In genomic region chr4:1683371-1683902, GRCh38 we compare ENCODE assay signal across 7 cellular contexts. TPM values are rescaled to one million over a fixed set of nuclear protein-coding genes. Genes with fewer than 3 reads are reported as not detected.
DNase-seq lines count a peak whose midpoint lies in the region; ATAC-seq and TF ChIP-seq lines count a peak whose summit lies in the region.

No MANE protein-coding gene starts in this region.

- no peaks in the 10 kb centered on the region for H3K36me3 ChIP-seq in GM06990 (ENCODE audit: control insufficient read depth, insufficient read depth, low read length)
- no peaks in the 10 kb centered on the region for H3K36me3 ChIP-seq in endocrine pancreas (ENCODE audit: control insufficient read depth, insufficient read depth, low read length)
- H3K36me3 ChIP-seq in thyroid gland, result no peaks in the 10 kb centered on the region

- H3K27me3 ChIP-seq in GM06990 (replicated peaks; ENCODE audit: control insufficient read depth, insufficient read depth, low read length) (no peaks in the 10 kb centered on the region), endocrine pancreas (ENCODE audit: control insufficient read depth, insufficient read depth, low read length) (no peaks in the 10 kb centered on the region), mononuclear cell (ENCODE audit: insufficient read depth, low read length) (no peaks in the 10 kb centered on the region), thyroid gland (no peaks in the 10 kb centered on the region)

- peak overlapping the region; percentile 61 to 92 (median 84) for H3K27ac ChIP-seq in thyroid gland

- peak overlapping the region; percentile 54 for H3K4me3 ChIP-seq in GM06990 (replicated peaks; ENCODE audit: low read depth, low read length)
- H3K4me3 ChIP-seq in endocrine pancreas (ENCODE audit: control insufficient read depth, insufficient read depth, low read length), result peak overlapping the region; percentile 67
- H3K4me3 ChIP-seq in mononuclear cell (ENCODE audit: low read length), result peak overlapping the region; percentile 49
- peak overlapping the region in 2 of 3 donors; percentile 43 to 74 for H3K4me3 ChIP-seq in thyroid gland (replicated peaks in 1 of 3)

- intact Hi-C loops in thyroid gland (cut with DNase I), result no loop called here

- no peaks in the 10 kb centered on the region for H3K9me3 Mint-ChIP-seq in T-helper 2 cell treated with Interferon-gamma antibody and Interleukin-4, amounts not matched to agents 5 μg/mL and 100 μg/mL, for 36 hours

- H3K4me1 Mint-ChIP-seq in T-helper 2 cell treated with Interferon-gamma antibody and Interleukin-4, amounts not matched to agents 5 μg/mL and 100 μg/mL, for 36 hours (ENCODE audit: low read depth), result peaks cover 11% of the 10 kb centered on the region

- peak overlapping the region; percentile 60 for H3K9ac ChIP-seq in endocrine pancreas (ENCODE audit: control insufficient read depth, insufficient read depth, low read length)

- no peak for DNase-seq in GM06990 (ENCODE audit: extremely low read depth, insufficient read length)
- no peak for DNase-seq in T-helper 2 cell treated with Interferon-gamma antibody and Interleukin-4, amounts not matched to agents 5 μg/mL and 100 μg/mL, for 36 hours (ENCODE audit: low spot score)
- peak; percentile 75 to 78 for DNase-seq in thyroid gland
- DNase-seq in SKM-1 treated with dmso at 0.1 percent for 144 hours (lab: John Stamatoyannopoulos, UW; ENCODE audit: unreplicated experiment), result no peak

- peak overlapping the region; percentile 87 for H3K27ac Mint-ChIP-seq in T-helper 2 cell treated with Interferon-gamma antibody and Interleukin-4, amounts not matched to agents 5 μg/mL and 100 μg/mL, for 36 hours

- TF ChIP-seq CTCF in GM06990 (IDR thresholded peaks at IDR 0.05; ENCODE audit: insufficient read depth, low read length, poor library complexity, severe bottlenecking), result no peak
- no peak for TF ChIP-seq CTCF in thyroid gland (IDR thresholded peaks at IDR 0.05)

- ATAC-seq in HG02970 (IDR thresholded peaks at IDR 0.05; ENCODE audit: low FRiP score, unreplicated experiment), result peak; percentile 4

- H3K27me3 Mint-ChIP-seq in T-helper 2 cell treated with Interferon-gamma antibody and Interleukin-4, amounts not matched to agents 5 μg/mL and 100 μg/mL, for 36 hours (ENCODE audit: low read depth), result no peaks in the 10 kb centered on the region

- H3K9me3 ChIP-seq in endocrine pancreas (ENCODE audit: control insufficient read depth, low read length) (no peaks in the 10 kb centered on the region), mononuclear cell (ENCODE audit: low read depth, low read length) (no peaks in the 10 kb centered on the region), thyroid gland (no peaks in the 10 kb centered on the region)

- H3K4me1 ChIP-seq in endocrine pancreas (ENCODE audit: control insufficient read depth, insufficient read depth, low read length), result no peaks in the 10 kb centered on the region
- H3K4me1 ChIP-seq in mononuclear cell (ENCODE audit: insufficient read depth, low read length), result peaks cover 22% of the 10 kb centered on the region
- H3K4me1 ChIP-seq in thyroid gland, result peaks cover 0 to 13% of the 10 kb centered on the region in 2 donors

- WGBS in thyroid gland, 2 donors, result 0 to 2% methylated on average over 14 to 30 of the region's 30 CpGs

- H3K36me3 Mint-ChIP-seq in T-helper 2 cell treated with Interferon-gamma antibody and Interleukin-4, amounts not matched to agents 5 μg/mL and 100 μg/mL, for 36 hours (ENCODE audit: low read depth), result no peaks in the 10 kb centered on the region

- TF ChIP-seq POLR2A in thyroid gland (IDR thresholded peaks at IDR 0.05), result peak in 1 of 2 donors; percentile 25

- peak overlapping the region; percentile 87 for H3K4me3 Mint-ChIP-seq in T-helper 2 cell treated with Interferon-gamma antibody and Interleukin-4, amounts not matched to agents 5 μg/mL and 100 μg/mL, for 36 hours

RNA-seq across cellular contexts. Expression of gene FAM53A, which starts 0.7 kb away (rescaled TPM):
- total RNA-seq in mononuclear cell (2.2 TPM), thyroid gland (10 to 100 TPM; 17.5 to 34.9 (median 21.7) TPM)

RNA-seq across cellular contexts. Expression of gene SLBP, which starts 28.7 kb away (rescaled TPM):
- total RNA-seq in mononuclear cell (61.9 TPM), thyroid gland (10 to 100 TPM; 41.2 to 48.5 (median 43.3) TPM)

RNA-seq across cellular contexts. Expression of gene TMEM129, which starts 37.7 kb away (rescaled TPM):
- total RNA-seq in mononuclear cell (12.1 TPM), thyroid gland (100 to 1,000 TPM in 2 of 4 donors, 10 to 100 TPM in 2; 64.8 to 138 (median 106) TPM)

RNA-seq across cellular contexts. Expression of gene TACC3, which starts 37.9 kb away (rescaled TPM):
- total RNA-seq in mononuclear cell, result 27.0 TPM
- total RNA-seq in thyroid gland, result 10 to 100 TPM in 1 of 4 donors, 1 to 10 TPM in 3; 4.8 to 10.3 (median 5.1) TPM

Comparison
In these comparisons a context has a peak if more than half of its experiments do, and no peak if none do; other contexts are left out.
1. DNase-seq: peak in thyroid gland (2 of 2); none in GM06990 (single experiment), T-helper 2 cell treated with Interferon-gamma antibody and Interleukin-4, amounts not matched to agents 5 μg/mL and 100 μg/mL, for 36 hours (single experiment) and SKM-1 treated with dmso at 0.1 percent for 144 hours (single experiment).
2. Peak in every context shown above with its lines, with median percentiles within 50 percentile points of each other: H3K4me3 ChIP-seq.